Comparison of ENCODE assay signal across 8 cellular contexts in genomic region chr14:55270832-55271571, GRCh38. TPM values are rescaled to one million over a fixed set of nuclear protein-coding genes. Genes with fewer than 3 reads are reported as not detected.
A peak's percentile ranks its signal among the peaks of the same experiment; 100 is the strongest.
DNase-seq lines count a peak whose midpoint lies in the region; FAIRE-seq and TF ChIP-seq lines count a peak whose summit lies in the region.

A gene with protein sequence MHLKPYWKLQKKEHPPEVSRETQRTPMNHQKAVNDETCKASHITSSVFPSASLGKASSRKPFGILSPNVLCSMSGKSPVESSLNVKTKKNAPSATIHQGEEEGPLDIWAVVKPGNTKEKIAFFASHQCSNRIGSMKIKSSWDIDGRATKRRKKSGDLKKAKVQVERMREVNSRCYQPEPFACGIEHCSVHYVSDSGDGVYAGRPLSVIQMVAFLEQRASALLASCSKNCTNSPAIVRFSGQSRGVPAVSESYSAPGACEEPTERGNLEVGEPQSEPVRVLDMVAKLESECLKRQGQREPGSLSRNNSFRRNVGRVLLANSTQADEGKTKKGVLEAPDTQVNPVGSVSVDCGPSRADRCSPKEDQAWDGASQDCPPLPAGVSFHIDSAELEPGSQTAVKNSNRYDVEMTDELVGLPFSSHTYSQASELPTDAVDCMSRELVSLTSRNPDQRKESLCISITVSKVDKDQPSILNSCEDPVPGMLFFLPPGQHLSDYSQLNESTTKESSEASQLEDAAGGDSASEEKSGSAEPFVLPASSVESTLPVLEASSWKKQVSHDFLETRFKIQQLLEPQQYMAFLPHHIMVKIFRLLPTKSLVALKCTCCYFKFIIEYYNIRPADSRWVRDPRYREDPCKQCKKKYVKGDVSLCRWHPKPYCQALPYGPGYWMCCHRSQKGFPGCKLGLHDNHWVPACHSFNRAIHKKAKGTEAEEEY (plus strand): TSS chr14:55271421. CDS start chr14:55350391, 78,970 bp downstream.

- H3K27ac Mint-ChIP-seq in nephron progenitor cell = peak within 1 kb of the TSS; percentile 95

- DNase-seq in H54 (ENCODE audit: insufficient read length, low spot score) (peak; percentile 65), SHP77 (lab: John Stamatoyannopoulos, UW) (peak; percentile 97 to 98), fibroblast of the aortic adventitia (ENCODE audit: low read depth) (peak; percentile 95), nephron progenitor cell (peak; percentile 100), stomach (peak; percentile 100)
- DNase-seq in activated effector memory CD4-positive, alpha-beta T cell treated with anti-CD3 and anti-CD28 coated beads, Interleukin-2, amount 50 U/mL, for 16 hours = peak; percentile 100

- TF ChIP-seq CTCF in Loucy (conservative IDR thresholded peaks at IDR 0.05; ENCODE audit: low read length) = peak; percentile 99
- peak; percentile 99 for TF ChIP-seq CTCF in fibroblast of the aortic adventitia (IDR thresholded peaks at IDR 0.05; ENCODE audit: insufficient read depth, low read length)
- peak; percentile 97 for TF ChIP-seq CTCF in nephron progenitor cell (IDR thresholded peaks at IDR 0.05)
- TF ChIP-seq CTCF in stomach (IDR thresholded peaks at IDR 0.05) = peak in 6 of 7 experiments; percentile 80 to 100 (median 98)

- peaks cover 7% of the 10 kb centered on the region for H3K27me3 Mint-ChIP-seq in nephron progenitor cell (ENCODE audit: low read depth, poor library complexity)

- peaks cover 45% of the 10 kb centered on the region for H3K79me2 ChIP-seq in Loucy (ENCODE audit: insufficient read depth, low read length)

- peak within 1 kb of the TSS; percentile 95 for H2AFZ ChIP-seq in Loucy (ENCODE audit: low read length)

- H3F3A ChIP-seq in Loucy (ENCODE audit: low read depth) = no peaks in the 10 kb centered on the region

- H3K36me3 Mint-ChIP-seq in nephron progenitor cell (ENCODE audit: low read depth) = peaks cover 18% of the 10 kb centered on the region

- H3K9ac ChIP-seq in ES-I3 (ENCODE audit: low read depth, low read length) = peak within 1 kb of the TSS; percentile 90
- peak within 1 kb of the TSS; percentile 89 for H3K9ac ChIP-seq in Loucy (ENCODE audit: low read depth, low read length, poor library complexity, severe bottlenecking)

- peaks cover 8% of the 10 kb centered on the region; the same call in 1 of the 2 replicates for H3K4me1 ChIP-seq in ES-I3 (ENCODE audit: insufficient read depth, low read length)
- H3K4me1 ChIP-seq in Loucy (ENCODE audit: insufficient read depth, low read length, poor library complexity, severe bottlenecking) = peaks cover 40% of the 10 kb centered on the region
- peaks cover 23 to 45% (median 36%) of the 10 kb centered on the region in 4 donors for H3K4me1 ChIP-seq in stomach

- H3K4me3 ChIP-seq in Loucy (ENCODE audit: low read length, poor library complexity, severe bottlenecking) = peak within 1 kb of the TSS; percentile 85
- peak within 1 kb of the TSS; percentile 96 for H3K4me3 ChIP-seq in fibroblast of the aortic adventitia (ENCODE audit: low read depth, low read length)
- peak within 1 kb of the TSS; percentile 82 to 96 (median 92) for H3K4me3 ChIP-seq in stomach

- no peaks in the 10 kb centered on the region for H3K36me3 ChIP-seq in ES-I3 (ENCODE audit: insufficient read depth, low read length)
- H3K36me3 ChIP-seq in Loucy (ENCODE audit: insufficient read depth, low read length) = no peaks in the 10 kb centered on the region
- H3K36me3 ChIP-seq in stomach = no peaks in the 10 kb centered on the region

- peak within 1 kb of the TSS; percentile 91 for H3K4me3 Mint-ChIP-seq in nephron progenitor cell

- H3K27ac ChIP-seq in stomach = peak within 1 kb of the TSS; percentile 94 to 99 (median 97)

- 1 to 2% (median 1%) methylated on average over 35 to 45 of the region's 49 CpGs for WGBS in stomach, 5 donors

- intact Hi-C loops in stomach (cut with DNase I; ENCODE audit: low total_unique reads) = no loop called here

- peak; percentile 77 for TF ChIP-seq POLR2A in H54 (IDR thresholded peaks at IDR 0.05; ENCODE audit: low read depth, low read length)
- TF ChIP-seq POLR2A in stomach (IDR thresholded peaks at IDR 0.05) = peak in 2 of 4 donors; percentile 16 to 68

- no peaks in the 10 kb centered on the region for H3K9me3 ChIP-seq in ES-I3 (ENCODE audit: control insufficient read depth, insufficient read depth, low read length)
- no peaks in the 10 kb centered on the region for H3K9me3 ChIP-seq in Loucy (ENCODE audit: insufficient read depth, low read depth, low read length)
- H3K9me3 ChIP-seq in stomach = no peaks in the 10 kb centered on the region

- no peaks in the 10 kb centered on the region for H3K9me2 ChIP-seq in Loucy (replicated peaks; ENCODE audit: low read depth, low read length)

- no peaks in the 10 kb centered on the region for H3K9me3 Mint-ChIP-seq in nephron progenitor cell

- peak; percentile 95 for FAIRE-seq in H54 (lab: Jason Lieb, UNC)

- peaks cover 23% of the 10 kb centered on the region for H3K4me1 Mint-ChIP-seq in nephron progenitor cell

- H3K27me3 ChIP-seq in Loucy (ENCODE audit: insufficient read depth, low read length, poor library complexity, severe bottlenecking) (no peaks in the 10 kb centered on the region), stomach (no peaks in the 10 kb centered on the region)

- peak within 1 kb of the TSS; percentile 85 for H3K4me2 ChIP-seq in Loucy (ENCODE audit: low read depth, low read length, poor library complexity, severe bottlenecking)

- no peak for TF ChIP-seq EP300 in stomach (IDR thresholded peaks at IDR 0.05)

- H4K20me1 ChIP-seq in Loucy (ENCODE audit: insufficient read depth, low read length, poor library complexity, severe bottlenecking) = peaks cover 39% of the 10 kb centered on the region

RNA-seq across cellular contexts. Expression of the gene that starts here (rescaled TPM):
- total RNA-seq in fibroblast of the aortic adventitia (ENCODE audit: low replicate concordance) = 19.7 and 26.5 TPM in 2 replicates
- 10 to 100 TPM; 18.7 to 55.0 (median 45.3) TPM for total RNA-seq in stomach
- polyA plus RNA-seq in stomach = 10 to 100 TPM in 1 of 3 donors, 1 to 10 TPM in 2; 6.7 to 13.0 (median 9.5) TPM

Comparison
In these comparisons a context has a peak if more than half of its experiments do, and no peak if none do; other contexts are left out.
1. Peak in every context shown above with its lines: DNase-seq, H3K4me3 ChIP-seq and H3K27ac ChIP-seq.